Comparison of ENCODE assay signal across 1 cellular context in the genomic region with DNA sequence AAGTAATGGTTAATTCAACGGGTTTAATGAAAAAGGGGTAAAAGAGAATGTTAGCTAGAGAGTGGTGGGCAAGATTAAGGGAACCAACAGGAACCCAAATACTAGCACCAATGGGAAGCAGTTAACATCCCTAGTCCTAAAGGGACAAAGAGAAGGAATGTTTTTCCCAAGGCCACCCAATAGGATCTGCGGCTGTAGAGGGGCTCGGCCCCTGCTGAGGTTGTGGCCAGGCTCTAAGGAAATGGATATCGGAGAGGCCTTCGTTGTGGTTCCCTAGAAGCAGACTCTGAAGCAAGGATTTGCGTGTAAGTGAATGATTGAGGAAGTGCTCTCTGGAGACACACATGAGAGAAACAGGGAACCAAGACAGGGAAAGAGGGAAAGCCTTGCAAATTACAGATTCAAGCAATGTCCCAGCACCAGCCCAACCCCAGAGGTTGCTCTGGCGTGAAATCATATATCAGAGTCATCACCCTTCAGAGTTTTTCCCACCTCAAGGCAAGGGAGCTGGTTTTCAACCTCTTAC.
TF ChIP-seq lines count a peak whose summit lies in the region.

No MANE protein-coding gene starts in this region.

TF ChIP-seq in A549, 52 proteins besides CTCF, POLR2A, EP300 and RAD21 (continued from another document):
- TF ChIP-seq, protein P1, sequence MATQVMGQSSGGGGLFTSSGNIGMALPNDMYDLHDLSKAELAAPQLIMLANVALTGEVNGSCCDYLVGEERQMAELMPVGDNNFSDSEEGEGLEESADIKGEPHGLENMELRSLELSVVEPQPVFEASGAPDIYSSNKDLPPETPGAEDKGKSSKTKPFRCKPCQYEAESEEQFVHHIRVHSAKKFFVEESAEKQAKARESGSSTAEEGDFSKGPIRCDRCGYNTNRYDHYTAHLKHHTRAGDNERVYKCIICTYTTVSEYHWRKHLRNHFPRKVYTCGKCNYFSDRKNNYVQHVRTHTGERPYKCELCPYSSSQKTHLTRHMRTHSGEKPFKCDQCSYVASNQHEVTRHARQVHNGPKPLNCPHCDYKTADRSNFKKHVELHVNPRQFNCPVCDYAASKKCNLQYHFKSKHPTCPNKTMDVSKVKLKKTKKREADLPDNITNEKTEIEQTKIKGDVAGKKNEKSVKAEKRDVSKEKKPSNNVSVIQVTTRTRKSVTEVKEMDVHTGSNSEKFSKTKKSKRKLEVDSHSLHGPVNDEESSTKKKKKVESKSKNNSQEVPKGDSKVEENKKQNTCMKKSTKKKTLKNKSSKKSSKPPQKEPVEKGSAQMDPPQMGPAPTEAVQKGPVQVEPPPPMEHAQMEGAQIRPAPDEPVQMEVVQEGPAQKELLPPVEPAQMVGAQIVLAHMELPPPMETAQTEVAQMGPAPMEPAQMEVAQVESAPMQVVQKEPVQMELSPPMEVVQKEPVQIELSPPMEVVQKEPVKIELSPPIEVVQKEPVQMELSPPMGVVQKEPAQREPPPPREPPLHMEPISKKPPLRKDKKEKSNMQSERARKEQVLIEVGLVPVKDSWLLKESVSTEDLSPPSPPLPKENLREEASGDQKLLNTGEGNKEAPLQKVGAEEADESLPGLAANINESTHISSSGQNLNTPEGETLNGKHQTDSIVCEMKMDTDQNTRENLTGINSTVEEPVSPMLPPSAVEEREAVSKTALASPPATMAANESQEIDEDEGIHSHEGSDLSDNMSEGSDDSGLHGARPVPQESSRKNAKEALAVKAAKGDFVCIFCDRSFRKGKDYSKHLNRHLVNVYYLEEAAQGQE (IDR thresholded peaks at IDR 0.05): no peak
- TF ChIP-seq CBX2 (IDR thresholded peaks at IDR 0.05; ENCODE audit: borderline replicate concordance, low read depth) (no peak), FOSL2 (IDR thresholded peaks at IDR 0.05) (no peak), FOSL2 (CRISPR knock-in tag; IDR thresholded peaks at IDR 0.05) (no peak), SREBF2 (IDR thresholded peaks at IDR 0.05) (no peak), KDM5A (IDR thresholded peaks at IDR 0.05) (no peak), SMC3 (IDR thresholded peaks at IDR 0.05) (no peak), HOXB13 (CRISPR knock-in tag; IDR thresholded peaks at IDR 0.05; ENCODE audit: low read depth) (no peak), MYC (IDR thresholded peaks at IDR 0.05; ENCODE audit: borderline replicate concordance, low read length) (no peak), POLR2AphosphoS2 (conservative IDR thresholded peaks at IDR 0.05; ENCODE audit: low read length) (no peak)
- TF ChIP-seq, protein P2, sequence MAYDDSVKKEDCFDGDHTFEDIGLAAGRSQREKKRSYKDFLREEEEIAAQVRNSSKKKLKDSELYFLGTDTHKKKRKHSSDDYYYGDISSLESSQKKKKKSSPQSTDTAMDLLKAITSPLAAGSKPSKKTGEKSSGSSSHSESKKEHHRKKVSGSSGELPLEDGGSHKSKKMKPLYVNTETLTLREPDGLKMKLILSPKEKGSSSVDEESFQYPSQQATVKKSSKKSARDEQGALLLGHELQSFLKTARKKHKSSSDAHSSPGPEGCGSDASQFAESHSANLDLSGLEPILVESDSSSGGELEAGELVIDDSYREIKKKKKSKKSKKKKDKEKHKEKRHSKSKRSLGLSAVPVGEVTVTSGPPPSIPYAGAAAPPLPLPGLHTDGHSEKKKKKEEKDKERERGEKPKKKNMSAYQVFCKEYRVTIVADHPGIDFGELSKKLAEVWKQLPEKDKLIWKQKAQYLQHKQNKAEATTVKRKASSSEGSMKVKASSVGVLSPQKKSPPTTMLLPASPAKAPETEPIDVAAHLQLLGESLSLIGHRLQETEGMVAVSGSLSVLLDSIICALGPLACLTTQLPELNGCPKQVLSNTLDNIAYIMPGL (CRISPR knock-in tag; IDR thresholded peaks at IDR 0.05; ENCODE audit: borderline replicate concordance): no peak
